18 cellular contexts compared by ENCODE assay signal in the genomic region with DNA sequence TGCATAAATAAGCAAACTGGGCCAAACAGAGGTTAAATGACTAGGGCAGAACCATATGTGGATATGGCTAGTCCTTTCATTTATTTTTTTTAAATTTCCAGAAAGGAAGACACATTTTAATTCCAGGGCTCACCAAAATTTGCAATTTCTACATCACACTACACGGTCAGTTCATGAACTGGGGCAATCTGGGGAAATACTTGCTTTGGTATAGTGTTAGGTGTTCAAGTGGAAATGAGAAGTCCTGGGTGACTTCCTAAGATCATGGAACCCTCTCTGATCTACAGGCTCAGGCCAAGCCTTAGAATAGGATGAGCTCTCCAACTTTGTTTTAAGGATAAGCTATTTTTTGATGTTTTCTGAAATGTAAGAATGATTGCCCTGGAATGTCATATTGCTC.
"Had no signal": no experiment of that assay in that cellular context is flagged by ENCODE, and none has a peak within 500 bp of the region (broad histone marks: within the 10 kb centered on the region; RNA-seq: fewer than 3 reads in every experiment).

No MANE protein-coding gene starts in this region.

- H3K4me2 ChIP-seq: neural progenitor cell had no signal

- H3K27me3 ChIP-seq: neural progenitor cell, ovary, right atrium auricular region, sigmoid colon, tibial artery had no signal

- H3K36me3 Mint-ChIP-seq: natural killer cell; neural progenitor cell; stimulated activated effector memory CD8-positive, alpha-beta T cell treated with anti-CD3 and anti-CD28 coated beads, Interleukin-12 subunit alpha, Interleukin-12 subunit beta, amount 100 ng/mL, for 72 hours had no signal

- H3K4me3 Mint-ChIP-seq: natural killer cell; neural progenitor cell; stimulated activated effector memory CD8-positive, alpha-beta T cell treated with anti-CD3 and anti-CD28 coated beads, Interleukin-12 subunit alpha, Interleukin-12 subunit beta, amount 100 ng/mL, for 72 hours had no signal

- H3K36me3 ChIP-seq: heart right ventricle, neural progenitor cell, ovary, right atrium auricular region, sigmoid colon, tibial artery had no signal

- ATAC-seq: esophagus mucosa; heart right ventricle; natural killer cell; stimulated activated effector memory CD8-positive, alpha-beta T cell treated with anti-CD3 and anti-CD28 coated beads, Interleukin-12 subunit alpha, Interleukin-12 subunit beta, amount 100 ng/mL, for 72 hours; stimulated activated naive CD8-positive, alpha-beta T cell treated with anti-CD3 and anti-CD28 coated beads, Interleukin-15, Interleukin-2, amounts not matched to agents 100 U/mL and 50 U/mL, for 24 hours had no signal

- H3K27ac Mint-ChIP-seq: natural killer cell; neural progenitor cell; stimulated activated effector memory CD8-positive, alpha-beta T cell treated with anti-CD3 and anti-CD28 coated beads, Interleukin-12 subunit alpha, Interleukin-12 subunit beta, amount 100 ng/mL, for 72 hours had no signal

- H3K27ac ChIP-seq: dorsolateral prefrontal cortex, heart right ventricle, neural progenitor cell, ovary, right atrium auricular region, sigmoid colon, tibial artery had no signal

- DNase-seq: cortex of kidney; dorsolateral prefrontal cortex; effector CD8-positive, alpha-beta T cell; heart right ventricle; hypothalamus; natural killer cell; nucleus accumbens; ovary; sigmoid colon; small intestine; stimulated activated CD4-positive, alpha-beta T cell treated with anti-CD3 and anti-CD28 coated beads, Interleukin-12 subunit alpha, Interleukin-12 subunit beta, amount 100 ng/mL, for 4 hours; stimulated activated CD8-positive, alpha-beta memory T cell treated with anti-CD3 and anti-CD28 coated beads, Interleukin-4, amount 100 ng/mL, for 48 hours; stimulated activated naive CD8-positive, alpha-beta T cell treated with anti-CD3 and anti-CD28 coated beads, Interleukin-15, Interleukin-2, amounts not matched to agents 100 U/mL and 50 U/mL, for 24 hours; tibial artery had no signal

- H3K4me3 ChIP-seq: dorsolateral prefrontal cortex, heart right ventricle, neural progenitor cell, ovary, right atrium auricular region, sigmoid colon, tibial artery had no signal

- H3K9me3 Mint-ChIP-seq: natural killer cell; stimulated activated effector memory CD8-positive, alpha-beta T cell treated with anti-CD3 and anti-CD28 coated beads, Interleukin-12 subunit alpha, Interleukin-12 subunit beta, amount 100 ng/mL, for 72 hours had no signal

- H3K4me1 ChIP-seq: right atrium auricular region, tibial artery had no signal

- H3K9me3 ChIP-seq: ovary, sigmoid colon, tibial artery had no signal

- H2AFZ ChIP-seq: neural progenitor cell had no signal

- H3K9ac ChIP-seq: neural progenitor cell had no signal
